ENCODE assay signal across 8 cellular contexts in genomic region chr16:67244387-67245188, GRCh38. TPM values are rescaled to one million over a fixed set of nuclear protein-coding genes. Genes with fewer than 3 reads are reported as not detected.
A peak's percentile ranks its signal among the peaks of the same experiment; 100 is the strongest.
DNase-seq lines count a peak whose midpoint lies in the region; ATAC-seq lines count a peak whose summit lies in the region.

No MANE protein-coding gene starts in this region.

- peaks cover 3% of the 10 kb centered on the region for H3K27me3 Mint-ChIP-seq in activated CD4-positive, alpha-beta T cell treated with anti-CD3 and anti-CD28 coated beads for 36 hours
- peaks cover 20% of the 10 kb centered on the region for H3K27me3 Mint-ChIP-seq in dendritic cell treated with granulocyte-macrophage colony-stimulating factor and Interleukin-4, amounts not matched to agents 40 ng/mL and 50 ng/mL, for 4 days

- no peaks in the 10 kb centered on the region for H3K9me3 Mint-ChIP-seq in activated CD4-positive, alpha-beta T cell treated with anti-CD3 and anti-CD28 coated beads for 36 hours (ENCODE audit: low read depth)
- H3K9me3 Mint-ChIP-seq in dendritic cell treated with granulocyte-macrophage colony-stimulating factor and Interleukin-4, amounts not matched to agents 40 ng/mL and 50 ng/mL, for 4 days: no peaks in the 10 kb centered on the region
- H3K9me3 Mint-ChIP-seq in stimulated activated effector memory CD8-positive, alpha-beta T cell treated with anti-CD3 and anti-CD28 coated beads, Interleukin-12 subunit alpha, Interleukin-12 subunit beta, amount 100 ng/mL, for 72 hours: no peaks in the 10 kb centered on the region

- H3K36me3 Mint-ChIP-seq in activated CD4-positive, alpha-beta T cell treated with anti-CD3 and anti-CD28 coated beads for 36 hours (ENCODE audit: low read depth): peaks cover 4% of the 10 kb centered on the region
- peaks cover 15% of the 10 kb centered on the region for H3K36me3 Mint-ChIP-seq in dendritic cell treated with granulocyte-macrophage colony-stimulating factor and Interleukin-4, amounts not matched to agents 40 ng/mL and 50 ng/mL, for 4 days (ENCODE audit: low read depth)
- H3K36me3 Mint-ChIP-seq in stimulated activated effector memory CD8-positive, alpha-beta T cell treated with anti-CD3 and anti-CD28 coated beads, Interleukin-12 subunit alpha, Interleukin-12 subunit beta, amount 100 ng/mL, for 72 hours: peaks cover 40% of the 10 kb centered on the region

- H3K4me1 Mint-ChIP-seq in activated CD4-positive, alpha-beta T cell treated with anti-CD3 and anti-CD28 coated beads for 36 hours: peaks cover 51% of the 10 kb centered on the region
- H3K4me1 Mint-ChIP-seq in dendritic cell treated with granulocyte-macrophage colony-stimulating factor and Interleukin-4, amounts not matched to agents 40 ng/mL and 50 ng/mL, for 4 days (ENCODE audit: low read depth): peaks cover 80% of the 10 kb centered on the region
- H3K4me1 Mint-ChIP-seq in stimulated activated effector memory CD8-positive, alpha-beta T cell treated with anti-CD3 and anti-CD28 coated beads, Interleukin-12 subunit alpha, Interleukin-12 subunit beta, amount 100 ng/mL, for 72 hours: peaks cover 56% of the 10 kb centered on the region

- peak overlapping the region; percentile 21 for H3K4me3 ChIP-seq in Jurkat, Clone E6-1 (ENCODE audit: low read length)

- intact Hi-C loops in activated CD4-positive, alpha-beta T cell treated with anti-CD3 and anti-CD28 coated beads for 36 hours (cut with DNase I, micrococcal nuclease): loop anchor here (1.0 to 10.0 kb wide), 9 partner anchors 8 to 840 kb away; partner anchors contain the start of genes ACD (in 1 of the 2), DYNC1LI2 (in 1 of the 2), E2F4 (in 1 of the 2) and NFATC3 (in 1 of the 2)
- intact Hi-C loops in dendritic cell treated with granulocyte-macrophage colony-stimulating factor and Interleukin-4, amounts not matched to agents 40 ng/mL and 50 ng/mL, for 4 days (cut with micrococcal nuclease): loop anchor here (5.0 kb wide), 1 partner anchor 47 kb away; the partner anchor contains the start of gene ELMO3

- H3K4me3 Mint-ChIP-seq in activated CD4-positive, alpha-beta T cell treated with anti-CD3 and anti-CD28 coated beads for 36 hours: peak overlapping the region; percentile 87
- H3K4me3 Mint-ChIP-seq in dendritic cell treated with granulocyte-macrophage colony-stimulating factor and Interleukin-4, amounts not matched to agents 40 ng/mL and 50 ng/mL, for 4 days: peak overlapping the region; percentile 89
- peak overlapping the region; percentile 86 for H3K4me3 Mint-ChIP-seq in stimulated activated effector memory CD8-positive, alpha-beta T cell treated with anti-CD3 and anti-CD28 coated beads, Interleukin-12 subunit alpha, Interleukin-12 subunit beta, amount 100 ng/mL, for 72 hours

- CTCF ChIA-PET in activated CD4-positive, alpha-beta T cell treated with anti-CD3 and anti-CD28 coated beads for 36 hours (lab: Charles Lee): interaction anchor here (0.6 to 1.7 kb wide), 18 partner anchors 9 to 670 kb away, joined by 3 to 7 read pairs (median 4); partner anchors contain the start of genes FBXL8, PLEKHG4, TMEM208 and TRADD

- POLR2A ChIA-PET in activated CD4-positive, alpha-beta T cell treated with anti-CD3 and anti-CD28 coated beads for 36 hours (lab: Charles Lee): interaction anchor here (0.5 to 1.5 kb wide), 8 partner anchors 8 to 1022 kb away, joined by 3 to 15 read pairs (median 3); partner anchors contain the start of gene TMEM208

- DNase-seq in DMS53 (lab: John Stamatoyannopoulos, UW) (peak; percentile 57), mucosa of gallbladder (ENCODE audit: low spot score) (peak; percentile 64), DMS114 treated with DMSO at 0.1 percent for 48 hours (lab: John Stamatoyannopoulos, UW; ENCODE audit: unreplicated experiment) (no peak)
- peak; percentile 74 for DNase-seq in Jurkat, Clone E6-1 (ENCODE audit: low read depth, low spot score)
- DNase-seq in activated CD4-positive, alpha-beta T cell treated with anti-CD3 and anti-CD28 coated beads for 36 hours: peak; percentile 91
- DNase-seq in stimulated activated effector memory CD8-positive, alpha-beta T cell treated with anti-CD3 and anti-CD28 coated beads, Interleukin-12 subunit alpha, Interleukin-12 subunit beta, amount 100 ng/mL, for 72 hours (ENCODE audit: low spot score in 2 of 2): peak; percentile 56 to 88

- H3K27ac Mint-ChIP-seq in activated CD4-positive, alpha-beta T cell treated with anti-CD3 and anti-CD28 coated beads for 36 hours: peak overlapping the region; percentile 91
- H3K27ac Mint-ChIP-seq in dendritic cell treated with granulocyte-macrophage colony-stimulating factor and Interleukin-4, amounts not matched to agents 40 ng/mL and 50 ng/mL, for 4 days: peak overlapping the region; percentile 88
- H3K27ac Mint-ChIP-seq in stimulated activated effector memory CD8-positive, alpha-beta T cell treated with anti-CD3 and anti-CD28 coated beads, Interleukin-12 subunit alpha, Interleukin-12 subunit beta, amount 100 ng/mL, for 72 hours: peak overlapping the region; percentile 98

- peak; percentile 54 for ATAC-seq in GM21529 (IDR thresholded peaks at IDR 0.05; ENCODE audit: unreplicated experiment)
- ATAC-seq in activated CD4-positive, alpha-beta T cell treated with anti-CD3 and anti-CD28 coated beads for 36 hours: peak; percentile 74
- peak; percentile 79 for ATAC-seq in stimulated activated effector memory CD8-positive, alpha-beta T cell treated with anti-CD3 and anti-CD28 coated beads, Interleukin-12 subunit alpha, Interleukin-12 subunit beta, amount 100 ng/mL, for 72 hours

RNA-seq across cellular contexts. Expression of gene FHOD1, which starts 2.7 kb away (rescaled TPM):
- 79.4 TPM for polyA plus RNA-seq in Jurkat, Clone E6-1 (2012; ENCODE audit: insufficient read depth, insufficient read length)
- 10 to 100 TPM; 75.5 to 77.2 TPM for total RNA-seq in activated CD4-positive, alpha-beta T cell treated with anti-CD3 and anti-CD28 coated beads for 36 hours
- total RNA-seq in mucosa of gallbladder: 46.4 TPM

RNA-seq across cellular contexts. Expression of gene SLC9A5, which starts 4.2 kb away (rescaled TPM):
- 6.8 TPM for polyA plus RNA-seq in Jurkat, Clone E6-1 (2012; ENCODE audit: insufficient read depth, insufficient read length)
- 1 to 10 TPM; 4.5 to 5.5 TPM for total RNA-seq in activated CD4-positive, alpha-beta T cell treated with anti-CD3 and anti-CD28 coated beads for 36 hours
- 3.2 TPM for total RNA-seq in mucosa of gallbladder

RNA-seq across cellular contexts. Expression of gene TMEM208, which starts 17.7 kb away (rescaled TPM):
- polyA plus RNA-seq in Jurkat, Clone E6-1 (2012; ENCODE audit: insufficient read depth, insufficient read length): 92.1 TPM
- total RNA-seq in activated CD4-positive, alpha-beta T cell treated with anti-CD3 and anti-CD28 coated beads for 36 hours: 10 to 100 TPM; 13.6 to 31.2 TPM
- total RNA-seq in mucosa of gallbladder: 46.9 TPM

RNA-seq across cellular contexts. Expression of gene PLEKHG4, which starts 34.7 kb away (rescaled TPM):
- 74.1 TPM for polyA plus RNA-seq in Jurkat, Clone E6-1 (2012; ENCODE audit: insufficient read depth, insufficient read length)
- total RNA-seq in activated CD4-positive, alpha-beta T cell treated with anti-CD3 and anti-CD28 coated beads for 36 hours: 10 to 100 TPM; 21.1 to 23.1 TPM
- total RNA-seq in mucosa of gallbladder: 6.7 TPM

RNA-seq across cellular contexts. Expression of gene ELMO3, which starts 45.7 kb away (rescaled TPM):
- polyA plus RNA-seq in Jurkat, Clone E6-1 (2012; ENCODE audit: insufficient read depth, insufficient read length): 4.7 TPM
- total RNA-seq in activated CD4-positive, alpha-beta T cell treated with anti-CD3 and anti-CD28 coated beads for 36 hours: 1 to 10 TPM; 3.0 to 4.6 TPM
- 68.3 TPM for total RNA-seq in mucosa of gallbladder
